ENCODE assay signal across 15 cellular contexts in genomic region chr19:11061951-11062350, GRCh38.
"Had no signal": no experiment of that assay in that cellular context is flagged by ENCODE, and none has a peak within 500 bp of the region (broad histone marks: within the 10 kb centered on the region; RNA-seq: fewer than 3 reads in every experiment).

No MANE protein-coding gene starts in this region.

- ATAC-seq: activated CD8-positive, alpha-beta memory T cell treated with anti-CD3 and anti-CD28 coated beads, Interleukin-2, amount 10 ng/mL, durations not matched to agents 7 days and 5 days; left lung; right cardiac atrium; upper lobe of right lung; WTC11 had no signal

- DNase-seq: activated CD4-positive, alpha-beta memory T cell treated with anti-CD3 and anti-CD28 coated beads, Interleukin-2, amount 10 ng/mL, durations not matched to agents 7 days and 5 days; activated CD4-positive, alpha-beta T cell treated with anti-CD3 and anti-CD28 coated beads for 4 hours; activated CD8-positive, alpha-beta memory T cell treated with anti-CD3 and anti-CD28 coated beads, Interleukin-2, amount 10 ng/mL, durations not matched to agents 7 days and 5 days; amniotic stem cell; caudate nucleus; erythroblast; hippocampal formation; left lung; midbrain; right cardiac atrium; small intestine; stimulated activated CD4-positive, alpha-beta T cell treated with anti-CD3 and anti-CD28 coated beads, Interleukin-15, amount 100 ng/mL, for 24 hours; stimulated activated CD4-positive, alpha-beta T cell treated with anti-CD3 and anti-CD28 coated beads, Interleukin-2, amount 100 ng/mL, for 48 hours; upper lobe of right lung had no signal

- H3K27ac ChIP-seq: left lung, upper lobe of right lung had no signal

- H3K9me3 ChIP-seq: left lung, upper lobe of right lung had no signal

- H3K4me3 ChIP-seq: left lung, upper lobe of right lung had no signal

- H3K27me3 ChIP-seq: left lung, upper lobe of right lung had no signal

- H3K4me1 ChIP-seq: upper lobe of right lung had no signal
